Comparison of ENCODE assay signal across 8 cellular contexts in the genomic region with DNA sequence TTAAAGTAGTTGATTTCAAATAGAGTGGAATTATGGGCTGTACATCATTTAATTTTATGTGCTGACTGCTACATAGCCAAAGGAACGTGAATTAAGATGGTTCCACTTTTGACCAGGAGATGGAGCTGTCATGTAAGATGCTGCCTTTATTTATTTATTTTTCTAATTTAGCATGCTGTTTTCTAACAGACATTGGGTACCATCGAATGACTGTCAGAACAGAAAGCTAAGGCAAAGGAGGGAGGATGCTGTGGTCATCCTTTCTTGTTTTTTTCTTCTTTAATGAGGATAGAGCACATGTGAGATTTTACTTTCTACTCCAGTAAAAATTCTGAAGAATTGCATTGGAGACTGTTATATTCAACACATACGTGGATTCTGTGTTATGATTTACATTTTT. TPM values are rescaled to one million over a fixed set of nuclear protein-coding genes. Genes with fewer than 3 reads are reported as not detected.
DNase-seq lines count a peak whose midpoint lies in the region; ATAC-seq and TF ChIP-seq lines count a peak whose summit lies in the region.

A gene (plus strand): TSS at position 185 of the 400 bp plus-strand sequence. CDS start 56,410 bp downstream, outside the sequence.

- H3F3A ChIP-seq in MM.1S (ENCODE audit: insufficient read depth, low read length) = no peaks in the 10 kb centered on the region
- no peaks in the 10 kb centered on the region for H3F3A ChIP-seq in SU-DHL-6 (ENCODE audit: insufficient read depth)

- H3K9me3 ChIP-seq in MM.1S (replicated peaks; ENCODE audit: insufficient read depth, low read length) = no peaks in the 10 kb centered on the region
- no peaks in the 10 kb centered on the region for H3K9me3 ChIP-seq in SU-DHL-6 (ENCODE audit: insufficient read depth, low read length)

- TF ChIP-seq CTCF in MM.1S (IDR thresholded peaks at IDR 0.05; ENCODE audit: low read length) = peak; percentile 63
- peak; percentile 40 for TF ChIP-seq CTCF in SU-DHL-6 (IDR thresholded peaks at IDR 0.05; ENCODE audit: insufficient read depth, low read length, poor library complexity, severe bottlenecking)
- TF ChIP-seq CTCF in glutamatergic neuron (IDR thresholded peaks at IDR 0.05; ENCODE audit: partially characterized antibody, unreplicated experiment) = peak; percentile 84

- H3K36me3 ChIP-seq in MM.1S (replicated peaks; ENCODE audit: insufficient read depth, low read length) (no peaks in the 10 kb centered on the region), SU-DHL-6 (ENCODE audit: low read length) (no peaks in the 10 kb centered on the region)

- H3K27ac ChIP-seq in MM.1S (ENCODE audit: low read length) = no peak within 1 kb of the TSS
- H3K27ac ChIP-seq in SU-DHL-6 (ENCODE audit: low read depth, low read length) = no peak within 1 kb of the TSS

- H3K27me3 Mint-ChIP-seq in glutamatergic neuron (ENCODE audit: unreplicated experiment) = no peaks in the 10 kb centered on the region
- peaks cover 27% of the 10 kb centered on the region for H3K27me3 Mint-ChIP-seq in stimulated activated memory B cell treated with anti-CD40 and anti-IgM and Interleukin-4, amounts not matched to agents 10 μg/mL and 1 μg/mL and 100 μg/mL, for 72 hours

- H3K27me3 ChIP-seq in MM.1S (replicated peaks; ENCODE audit: insufficient read depth, low read length) (no peaks in the 10 kb centered on the region), SU-DHL-6 (ENCODE audit: low read length) (no peaks in the 10 kb centered on the region)

- H3K9ac ChIP-seq in MM.1S (ENCODE audit: low read length) = no peak within 1 kb of the TSS
- H3K9ac ChIP-seq in SU-DHL-6 (ENCODE audit: low read length) = no peak within 1 kb of the TSS

- no peaks in the 10 kb centered on the region for H3K9me3 Mint-ChIP-seq in glutamatergic neuron (ENCODE audit: unreplicated experiment)
- H3K9me3 Mint-ChIP-seq in stimulated activated memory B cell treated with anti-CD40 and anti-IgM and Interleukin-4, amounts not matched to agents 10 μg/mL and 1 μg/mL and 100 μg/mL, for 72 hours = no peaks in the 10 kb centered on the region

- H3K4me3 ChIP-seq in MM.1S (ENCODE audit: low read length) = no peak within 1 kb of the TSS
- H3K4me3 ChIP-seq in SU-DHL-6 (ENCODE audit: insufficient read depth, low read length, poor library complexity, severe bottlenecking) = no peak within 1 kb of the TSS
- no peak within 1 kb of the TSS for H3K4me3 ChIP-seq in skeletal muscle cell (ENCODE audit: low read depth, low read length)

- no peaks in the 10 kb centered on the region for H3K9me2 ChIP-seq in MM.1S (replicated peaks; ENCODE audit: insufficient read depth, low read length)
- H3K9me2 ChIP-seq in SU-DHL-6 (replicated peaks; ENCODE audit: insufficient read depth, low read length) = no peaks in the 10 kb centered on the region

- DNase-seq in DMS 273 (lab: John Stamatoyannopoulos, UW; ENCODE audit: unreplicated experiment) (peak; percentile 84), MM.1S (peak; percentile 56), glutamatergic neuron (no peak), skeletal muscle cell (ENCODE audit: low read depth) (peak; percentile 17)

- H3K4me2 ChIP-seq in MM.1S (ENCODE audit: low read depth, low read length) (no peak within 1 kb of the TSS), SU-DHL-6 (ENCODE audit: low read depth, low read length, poor library complexity, severe bottlenecking) (no peak within 1 kb of the TSS)

- no peaks in the 10 kb centered on the region for H3K4me1 Mint-ChIP-seq in glutamatergic neuron (ENCODE audit: low read depth, unreplicated experiment)
- no peaks in the 10 kb centered on the region for H3K4me1 Mint-ChIP-seq in stimulated activated memory B cell treated with anti-CD40 and anti-IgM and Interleukin-4, amounts not matched to agents 10 μg/mL and 1 μg/mL and 100 μg/mL, for 72 hours

- ATAC-seq in GM19467 (IDR thresholded peaks at IDR 0.05; ENCODE audit: unreplicated experiment) (peak; percentile 62), HG03039 (IDR thresholded peaks at IDR 0.05; ENCODE audit: unreplicated experiment) (no peak)
- no peak for ATAC-seq in stimulated activated memory B cell treated with anti-CD40 and anti-IgM and Interleukin-4, amounts not matched to agents 10 μg/mL and 1 μg/mL and 100 μg/mL, for 72 hours

- no peak within 1 kb of the TSS for H3K27ac Mint-ChIP-seq in glutamatergic neuron (ENCODE audit: unreplicated experiment)
- no peak within 1 kb of the TSS for H3K27ac Mint-ChIP-seq in stimulated activated memory B cell treated with anti-CD40 and anti-IgM and Interleukin-4, amounts not matched to agents 10 μg/mL and 1 μg/mL and 100 μg/mL, for 72 hours

- no peaks in the 10 kb centered on the region for H3K36me3 Mint-ChIP-seq in glutamatergic neuron (ENCODE audit: unreplicated experiment)
- H3K36me3 Mint-ChIP-seq in stimulated activated memory B cell treated with anti-CD40 and anti-IgM and Interleukin-4, amounts not matched to agents 10 μg/mL and 1 μg/mL and 100 μg/mL, for 72 hours = no peaks in the 10 kb centered on the region

- H3K4me1 ChIP-seq in MM.1S (ENCODE audit: low read length) = no peaks in the 10 kb centered on the region

- H4K20me1 ChIP-seq in MM.1S (ENCODE audit: insufficient read depth, low read length) = no peaks in the 10 kb centered on the region
- H4K20me1 ChIP-seq in SU-DHL-6 (ENCODE audit: low read depth, low read length) = 0 out of 2 replicates have a peak, but pooled peaks cover 5% of the 10 kb centered on the region

- H2AFZ ChIP-seq in MM.1S (ENCODE audit: low read length) = no peak within 1 kb of the TSS
- H2AFZ ChIP-seq in SU-DHL-6 (ENCODE audit: low read depth, low read length, severe bottlenecking) = no peak within 1 kb of the TSS

- H3K4me3 Mint-ChIP-seq in glutamatergic neuron (ENCODE audit: unreplicated experiment) = no peak within 1 kb of the TSS
- H3K4me3 Mint-ChIP-seq in stimulated activated memory B cell treated with anti-CD40 and anti-IgM and Interleukin-4, amounts not matched to agents 10 μg/mL and 1 μg/mL and 100 μg/mL, for 72 hours = no peak within 1 kb of the TSS

- H3K79me2 ChIP-seq in MM.1S (ENCODE audit: low read length) (no peaks in the 10 kb centered on the region), SU-DHL-6 (ENCODE audit: insufficient read depth, low read length) (no peaks in the 10 kb centered on the region)

RNA-seq across cellular contexts. Expression of the gene that starts here (rescaled TPM):
- 0.39 TPM for total RNA-seq in glutamatergic neuron (ENCODE audit: unreplicated experiment)
